ENCODE assay signal across 1 cellular context in genomic region chr12:47079894-47080724, GRCh38.
TF ChIP-seq lines count a peak whose summit lies in the region.

A gene with protein sequence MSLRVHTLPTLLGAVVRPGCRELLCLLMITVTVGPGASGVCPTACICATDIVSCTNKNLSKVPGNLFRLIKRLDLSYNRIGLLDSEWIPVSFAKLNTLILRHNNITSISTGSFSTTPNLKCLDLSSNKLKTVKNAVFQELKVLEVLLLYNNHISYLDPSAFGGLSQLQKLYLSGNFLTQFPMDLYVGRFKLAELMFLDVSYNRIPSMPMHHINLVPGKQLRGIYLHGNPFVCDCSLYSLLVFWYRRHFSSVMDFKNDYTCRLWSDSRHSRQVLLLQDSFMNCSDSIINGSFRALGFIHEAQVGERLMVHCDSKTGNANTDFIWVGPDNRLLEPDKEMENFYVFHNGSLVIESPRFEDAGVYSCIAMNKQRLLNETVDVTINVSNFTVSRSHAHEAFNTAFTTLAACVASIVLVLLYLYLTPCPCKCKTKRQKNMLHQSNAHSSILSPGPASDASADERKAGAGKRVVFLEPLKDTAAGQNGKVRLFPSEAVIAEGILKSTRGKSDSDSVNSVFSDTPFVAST (minus strand): TSS chr12:47079959. CDS start chr12:47079002, 957 bp downstream.

TF ChIP-seq in K562, 482 proteins besides CTCF, POLR2A, EP300 and RAD21 (continued from another document and continues in another):
- TF ChIP-seq, protein P1, sequence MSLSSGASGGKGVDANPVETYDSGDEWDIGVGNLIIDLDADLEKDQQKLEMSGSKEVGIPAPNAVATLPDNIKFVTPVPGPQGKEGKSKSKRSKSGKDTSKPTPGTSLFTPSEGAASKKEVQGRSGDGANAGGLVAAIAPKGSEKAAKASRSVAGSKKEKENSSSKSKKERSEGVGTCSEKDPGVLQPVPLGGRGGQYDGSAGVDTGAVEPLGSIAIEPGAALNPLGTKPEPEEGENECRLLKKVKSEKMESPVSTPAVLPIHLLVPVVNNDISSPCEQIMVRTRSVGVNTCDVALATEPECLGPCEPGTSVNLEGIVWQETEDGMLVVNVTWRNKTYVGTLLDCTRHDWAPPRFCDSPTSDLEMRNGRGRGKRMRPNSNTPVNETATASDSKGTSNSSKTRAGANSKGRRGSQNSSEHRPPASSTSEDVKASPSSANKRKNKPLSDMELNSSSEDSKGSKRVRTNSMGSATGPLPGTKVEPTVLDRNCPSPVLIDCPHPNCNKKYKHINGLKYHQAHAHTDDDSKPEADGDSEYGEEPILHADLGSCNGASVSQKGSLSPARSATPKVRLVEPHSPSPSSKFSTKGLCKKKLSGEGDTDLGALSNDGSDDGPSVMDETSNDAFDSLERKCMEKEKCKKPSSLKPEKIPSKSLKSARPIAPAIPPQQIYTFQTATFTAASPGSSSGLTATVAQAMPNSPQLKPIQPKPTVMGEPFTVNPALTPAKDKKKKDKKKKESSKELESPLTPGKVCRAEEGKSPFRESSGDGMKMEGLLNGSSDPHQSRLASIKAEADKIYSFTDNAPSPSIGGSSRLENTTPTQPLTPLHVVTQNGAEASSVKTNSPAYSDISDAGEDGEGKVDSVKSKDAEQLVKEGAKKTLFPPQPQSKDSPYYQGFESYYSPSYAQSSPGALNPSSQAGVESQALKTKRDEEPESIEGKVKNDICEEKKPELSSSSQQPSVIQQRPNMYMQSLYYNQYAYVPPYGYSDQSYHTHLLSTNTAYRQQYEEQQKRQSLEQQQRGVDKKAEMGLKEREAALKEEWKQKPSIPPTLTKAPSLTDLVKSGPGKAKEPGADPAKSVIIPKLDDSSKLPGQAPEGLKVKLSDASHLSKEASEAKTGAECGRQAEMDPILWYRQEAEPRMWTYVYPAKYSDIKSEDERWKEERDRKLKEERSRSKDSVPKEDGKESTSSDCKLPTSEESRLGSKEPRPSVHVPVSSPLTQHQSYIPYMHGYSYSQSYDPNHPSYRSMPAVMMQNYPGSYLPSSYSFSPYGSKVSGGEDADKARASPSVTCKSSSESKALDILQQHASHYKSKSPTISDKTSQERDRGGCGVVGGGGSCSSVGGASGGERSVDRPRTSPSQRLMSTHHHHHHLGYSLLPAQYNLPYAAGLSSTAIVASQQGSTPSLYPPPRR (CRISPR knock-in tag; IDR thresholded peaks at IDR 0.05; ENCODE audit: borderline replicate concordance), result no peak
- peak; percentile 53 for TF ChIP-seq POLR2G (IDR thresholded peaks at IDR 0.05; ENCODE audit: low read depth, low read length)
- no peak for TF ChIP-seq TEAD2 (tag; IDR thresholded peaks at IDR 0.05)
- TF ChIP-seq ZBTB5 (IDR thresholded peaks at IDR 0.05), result no peak
- no peak for TF ChIP-seq ZSCAN29 (IDR thresholded peaks at IDR 0.05)
- TF ChIP-seq RBM14 (IDR thresholded peaks at IDR 0.05; ENCODE audit: borderline replicate concordance, insufficient read depth, low read depth, low read length), result no peak
- no peak for TF ChIP-seq NR0B1 (IDR thresholded peaks at IDR 0.05; ENCODE audit: partially characterized antibody)
- TF ChIP-seq PBX2 (CRISPR knock-in tag; IDR thresholded peaks at IDR 0.05; ENCODE audit: low read depth), result no peak
- no peak for TF ChIP-seq PBX2 (tag; conservative IDR thresholded peaks at IDR 0.05; ENCODE audit: low read depth)
- peak in 1 of 2 experiments; percentile 8; a peak in 1 of 4 replicates for TF ChIP-seq ETV6 (IDR thresholded peaks at IDR 0.05; ENCODE audit: borderline replicate concordance in 1 of 2, low read depth in 2 of 2, low read length in 1 of 2)
- no peak for TF ChIP-seq ETV6 (CRISPR knock-in tag; IDR thresholded peaks at IDR 0.05; ENCODE audit: borderline replicate concordance)
- TF ChIP-seq ZNF23 (CRISPR knock-in tag; IDR thresholded peaks at IDR 0.05), result no peak
- TF ChIP-seq ZNF507 (tag; conservative IDR thresholded peaks at IDR 0.05), result no peak
- 0 out of 2 replicates have a peak, but pooled peaks have one; percentile 0 for TF ChIP-seq ZNF584 (CRISPR knock-in tag; IDR thresholded peaks at IDR 0.05; ENCODE audit: low read depth)
- no peak for TF ChIP-seq SMAD4 (CRISPR knock-in tag; conservative IDR thresholded peaks at IDR 0.05)
- peak; percentile 13; the same call in 1 of the 2 replicates for TF ChIP-seq E2F3 (CRISPR knock-in tag; IDR thresholded peaks at IDR 0.05)
- TF ChIP-seq XRCC4 (IDR thresholded peaks at IDR 0.05; ENCODE audit: extremely low read depth, insufficient read depth, insufficient read length), result no peak
- no peak for TF ChIP-seq HOXB6 (CRISPR knock-in tag; IDR thresholded peaks at IDR 0.05; ENCODE audit: borderline replicate concordance)
- TF ChIP-seq ATF7 (IDR thresholded peaks at IDR 0.05), result no peak
- 0 out of 2 replicates have a peak, but pooled peaks have one; percentile 11 for TF ChIP-seq ZNF263 (CRISPR knock-in tag; IDR thresholded peaks at IDR 0.05; ENCODE audit: borderline replicate concordance)
- TF ChIP-seq, protein P2, sequence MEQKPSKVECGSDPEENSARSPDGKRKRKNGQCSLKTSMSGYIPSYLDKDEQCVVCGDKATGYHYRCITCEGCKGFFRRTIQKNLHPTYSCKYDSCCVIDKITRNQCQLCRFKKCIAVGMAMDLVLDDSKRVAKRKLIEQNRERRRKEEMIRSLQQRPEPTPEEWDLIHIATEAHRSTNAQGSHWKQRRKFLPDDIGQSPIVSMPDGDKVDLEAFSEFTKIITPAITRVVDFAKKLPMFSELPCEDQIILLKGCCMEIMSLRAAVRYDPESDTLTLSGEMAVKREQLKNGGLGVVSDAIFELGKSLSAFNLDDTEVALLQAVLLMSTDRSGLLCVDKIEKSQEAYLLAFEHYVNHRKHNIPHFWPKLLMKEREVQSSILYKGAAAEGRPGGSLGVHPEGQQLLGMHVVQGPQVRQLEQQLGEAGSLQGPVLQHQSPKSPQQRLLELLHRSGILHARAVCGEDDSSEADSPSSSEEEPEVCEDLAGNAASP (IDR thresholded peaks at IDR 0.05), result no peak
- TF ChIP-seq MIER1 (IDR thresholded peaks at IDR 0.05; ENCODE audit: low read depth), result no peak
- no peak for TF ChIP-seq JUN (IDR thresholded peaks at IDR 0.05; ENCODE audit: borderline replicate concordance, low read depth, low read length)
- no peak for TF ChIP-seq JUN (CRISPR knock-in tag; IDR thresholded peaks at IDR 0.05; ENCODE audit: borderline replicate concordance)
- TF ChIP-seq KDM5B (IDR thresholded peaks at IDR 0.05; ENCODE audit: insufficient replicate concordance, low read depth, low read length), result no peak
- no peak for TF ChIP-seq SIRT6 (IDR thresholded peaks at IDR 0.05; ENCODE audit: low read depth, low read length)
- TF ChIP-seq MCM3 (IDR thresholded peaks at IDR 0.05), result no peak
- TF ChIP-seq TRIM28 (IDR thresholded peaks at IDR 0.05), result no peak
- TF ChIP-seq SAFB2 (IDR thresholded peaks at IDR 0.05; ENCODE audit: borderline replicate concordance, low read depth, low read length, severe bottlenecking), result no peak
- no peak for TF ChIP-seq ADNP (tag; IDR thresholded peaks at IDR 0.05)
- no peak for TF ChIP-seq TFE3 (CRISPR knock-in tag; IDR thresholded peaks at IDR 0.05)
- no peak for TF ChIP-seq ZNF551 (CRISPR knock-in tag; IDR thresholded peaks at IDR 0.05)
- TF ChIP-seq, protein P3, sequence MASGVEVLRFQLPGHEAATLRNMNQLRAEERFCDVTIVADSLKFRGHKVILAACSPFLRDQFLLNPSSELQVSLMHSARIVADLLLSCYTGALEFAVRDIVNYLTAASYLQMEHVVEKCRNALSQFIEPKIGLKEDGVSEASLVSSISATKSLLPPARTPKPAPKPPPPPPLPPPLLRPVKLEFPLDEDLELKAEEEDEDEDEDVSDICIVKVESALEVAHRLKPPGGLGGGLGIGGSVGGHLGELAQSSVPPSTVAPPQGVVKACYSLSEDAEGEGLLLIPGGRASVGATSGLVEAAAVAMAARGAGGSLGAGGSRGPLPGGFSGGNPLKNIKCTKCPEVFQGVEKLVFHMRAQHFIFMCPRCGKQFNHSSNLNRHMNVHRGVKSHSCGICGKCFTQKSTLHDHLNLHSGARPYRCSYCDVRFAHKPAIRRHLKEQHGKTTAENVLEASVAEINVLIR (CRISPR knock-in tag; IDR thresholded peaks at IDR 0.05), result no peak
- no peak for TF ChIP-seq ZBTB17 (CRISPR knock-in tag; IDR thresholded peaks at IDR 0.05)
- no peak for TF ChIP-seq ZNF311 (CRISPR knock-in tag; IDR thresholded peaks at IDR 0.05)
- no peak for TF ChIP-seq KAT2B (IDR thresholded peaks at IDR 0.05; ENCODE audit: low read depth, low read length)
- TF ChIP-seq E2F6 (IDR thresholded peaks at IDR 0.05; ENCODE audit: borderline replicate concordance in 1 of 2, extremely low read depth in 1 of 2, insufficient read depth in 1 of 2, insufficient read length in 1 of 2, low read depth in 1 of 2, low read length in 1 of 2, poor library complexity in 1 of 2, severe bottlenecking in 1 of 2), result peak in 1 of 2 experiments; percentile 57
- TF ChIP-seq CBX2 (IDR thresholded peaks at IDR 0.05; ENCODE audit: insufficient read depth, low read length, poor library complexity, severe bottlenecking), result no peak
- TF ChIP-seq VEZF1 (CRISPR knock-in tag; IDR thresholded peaks at IDR 0.05), result peak; percentile 68
- TF ChIP-seq CEBPB (tag; IDR thresholded peaks at IDR 0.05), result no peak
- TF ChIP-seq NFIC (IDR thresholded peaks at IDR 0.05), result no peak
- no peak for TF ChIP-seq FOXM1 (IDR thresholded peaks at IDR 0.05; ENCODE audit: low read depth)
- no peak for TF ChIP-seq FOXM1 (CRISPR knock-in tag; IDR thresholded peaks at IDR 0.05; ENCODE audit: low read depth)
- no peak for TF ChIP-seq SREBF2 (CRISPR knock-in tag; IDR thresholded peaks at IDR 0.05)
- 0 out of 2 replicates have a peak, but pooled peaks have one; percentile 6 for TF ChIP-seq SMARCA4 (IDR thresholded peaks at IDR 0.05)
- no peak for TF ChIP-seq ETV5 (CRISPR knock-in tag; IDR thresholded peaks at IDR 0.05; ENCODE audit: low read depth)
- TF ChIP-seq CREB1 (IDR thresholded peaks at IDR 0.05), result no peak
- TF ChIP-seq CREB1 (CRISPR knock-in tag; IDR thresholded peaks at IDR 0.05), result no peak
- TF ChIP-seq HDAC3 (IDR thresholded peaks at IDR 0.05; ENCODE audit: borderline replicate concordance, partially characterized antibody), result no peak
